ENCODE assay signal across 24 cellular contexts in the genomic region with DNA sequence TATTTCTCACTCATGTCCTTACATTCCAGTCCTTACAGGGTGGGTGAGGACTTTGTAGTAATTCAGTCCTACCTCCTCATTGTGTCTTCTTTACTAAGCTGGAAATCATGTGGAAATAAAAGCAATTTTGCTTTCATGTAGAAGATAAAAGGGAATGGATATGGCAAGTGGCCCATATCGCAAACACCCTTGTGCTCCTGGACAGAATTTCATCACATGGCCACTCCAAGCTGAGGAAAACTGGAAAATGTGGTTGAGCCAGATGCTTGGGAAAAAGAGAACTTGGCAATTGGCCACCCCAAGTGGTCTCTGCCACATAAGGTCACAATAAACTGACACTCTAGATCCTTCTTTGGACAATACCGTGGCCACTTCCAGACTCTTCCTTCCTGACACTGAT.
DNase-seq lines count a peak whose midpoint lies in the region; ATAC-seq and TF ChIP-seq lines count a peak whose summit lies in the region.
"Had no signal": no experiment of that assay in that cellular context is flagged by ENCODE, and none has a peak within 500 bp of the region (broad histone marks: within the 10 kb centered on the region; RNA-seq: fewer than 3 reads in every experiment).

No MANE protein-coding gene starts in this region.

- no peaks in the 10 kb centered on the region for H3K9me3 ChIP-seq in thyroid gland
- H3K9me3 ChIP-seq: body of pancreas, heart left ventricle, neutrophil, SJCRH30 had no signal

- no peak for TF ChIP-seq POLR2A in thyroid gland (IDR thresholded peaks at IDR 0.05)

- H3K4me3 ChIP-seq in fibroblast of mammary gland (ENCODE audit: control insufficient read depth, low read depth, low read length) = no peak overlapping the region
- no peak overlapping the region for H3K4me3 ChIP-seq in thyroid gland (replicated peaks in 1 of 3)
- H3K4me3 ChIP-seq: body of pancreas, dorsolateral prefrontal cortex, heart left ventricle, SJCRH30, skin epidermis had no signal

- H3K27ac ChIP-seq in thyroid gland = no peak overlapping the region
- H3K27ac ChIP-seq: body of pancreas, dorsolateral prefrontal cortex, heart left ventricle, neutrophil, SJCRH30, skin epidermis had no signal

- intact Hi-C loops in thyroid gland (cut with DNase I) (no loop called here), sciatic nerve (cut with DNase I) (no loop called here)

- H3K4me1 ChIP-seq in thyroid gland = peaks cover 0 to 6% of the 10 kb centered on the region in 2 donors

- ATAC-seq in sciatic nerve = no peak
- ATAC-seq: activated CD8-positive, alpha-beta T cell treated with anti-CD3 and anti-CD28 coated beads for 36 hours; body of pancreas; heart left ventricle; Panc1; T-cell had no signal

- H3K36me3 ChIP-seq in thyroid gland = no peaks in the 10 kb centered on the region
- H3K36me3 ChIP-seq: heart left ventricle, neutrophil, SJCRH30 had no signal

- no peaks in the 10 kb centered on the region for H3K27me3 ChIP-seq in thyroid gland
- H3K27me3 ChIP-seq: body of pancreas, heart left ventricle, neutrophil, SJCRH30 had no signal

- DNase-seq in NCI-H510A treated with DMSO at 0.1 percent for 48 hours (lab: John Stamatoyannopoulos, UW) (peak; percentile 44), NCI-H510A (lab: John Stamatoyannopoulos, UW) (no peak), NCI-H2029 (lab: John Stamatoyannopoulos, UW) (peak; percentile 90), fibroblast of mammary gland (ENCODE audit: low read depth) (peak; percentile 19), thyroid gland (peak; percentile 3 to 20), foreskin melanocyte (no peak), sciatic nerve (ENCODE audit: low spot score) (no peak), NAMALWA (ENCODE audit: low spot score) (no peak)
- DNase-seq: activated CD4-positive, CD25-positive, alpha-beta regulatory T cell treated with anti-CD3 and anti-CD28 coated beads, Interleukin-2, amount 50 U/mL, for 72 hours; activated CD8-positive, alpha-beta T cell treated with anti-CD3 and anti-CD28 coated beads for 36 hours; activated effector memory CD4-positive, alpha-beta T cell treated with Interleukin-2 at 50 U/mL for 16 hours; activated naive CD8-positive, alpha-beta T cell treated with anti-CD3 and anti-CD28 coated beads, Interleukin-2, amount 10 ng/mL, durations not matched to agents 7 days and 5 days; body of pancreas; cerebellar nuclear complex; dorsolateral prefrontal cortex; HCEC 1CT; heart left ventricle; KBM-7; NCI-H187; T-cell had no signal

- 32 to 48% methylated on average over 2 of the region's 2 CpGs for WGBS in thyroid gland, 2 donors

- TF ChIP-seq CTCF in fibroblast of mammary gland (conservative IDR thresholded peaks at IDR 0.05; ENCODE audit: control insufficient read depth, insufficient read depth, low read depth, low read length) = no peak
- no peak for TF ChIP-seq CTCF in thyroid gland (IDR thresholded peaks at IDR 0.05)

Comparison
In these comparisons a context has a peak if more than half of its experiments do, and no peak if none do; other contexts are left out.
1. DNase-seq: peak in NCI-H510A treated with DMSO at 0.1 percent for 48 hours (single experiment), NCI-H2029 (single experiment), fibroblast of mammary gland (single experiment) and thyroid gland (2 of 2); none in NCI-H510A (single experiment), foreskin melanocyte (single experiment), sciatic nerve (single experiment) and NAMALWA (single experiment).